ENCODE assay signal across 1 cellular context in genomic region chr1:27522148-27522859, GRCh38.
TF ChIP-seq lines count a peak whose summit lies in the region.

No MANE protein-coding gene starts in this region.

TF ChIP-seq in HepG2, 621 proteins besides CTCF, POLR2A, EP300 and RAD21 (continued from another document and continues in another):
- TF ChIP-seq ZNF646 (CRISPR knock-in tag; IDR thresholded peaks at IDR 0.05) (no peak; the same call in 1 of the 2 replicates), ARNT (IDR thresholded peaks at IDR 0.05) (no peak), HOXA5 (CRISPR knock-in tag; IDR thresholded peaks at IDR 0.05) (no peak), KLF11 (CRISPR knock-in tag; IDR thresholded peaks at IDR 0.05) (no peak), FIP1L1 (IDR thresholded peaks at IDR 0.05; ENCODE audit: borderline replicate concordance, insufficient read depth, low read depth, low read length) (no peak), ZFP36 (IDR thresholded peaks at IDR 0.05; ENCODE audit: borderline replicate concordance, low read depth, low read length, partially characterized antibody) (no peak), MZF1 (CRISPR knock-in tag; IDR thresholded peaks at IDR 0.05; ENCODE audit: borderline replicate concordance) (no peak), THYN1 (CRISPR knock-in tag; IDR thresholded peaks at IDR 0.05; ENCODE audit: borderline replicate concordance, low read depth) (no peak), KDM5A (IDR thresholded peaks at IDR 0.05; ENCODE audit: borderline replicate concordance, low read length) (no peak), CBX2 (IDR thresholded peaks at IDR 0.05; ENCODE audit: low read depth, low read length) (no peak), CBX2 (CRISPR knock-in tag; IDR thresholded peaks at IDR 0.05; ENCODE audit: low read depth) (no peak), ZBTB7A (CRISPR knock-in tag; IDR thresholded peaks at IDR 0.05) (peak; percentile 30; the same call in 1 of the 2 replicates), TP53 (CRISPR knock-in tag; conservative IDR thresholded peaks at IDR 0.05) (no peak), HNRNPL (IDR thresholded peaks at IDR 0.05; ENCODE audit: low read depth, low read length) (0 out of 2 replicates have a peak, but pooled peaks have one; percentile 8), WIZ (CRISPR knock-in tag; IDR thresholded peaks at IDR 0.05) (no peak), IRF9 (CRISPR knock-in tag; IDR thresholded peaks at IDR 0.05; ENCODE audit: borderline replicate concordance) (no peak), CCAR2 (optimal IDR thresholded peaks at IDR 0.05; ENCODE audit: low read depth, low read length) (no peak), LBX2 (CRISPR knock-in tag; IDR thresholded peaks at IDR 0.05; ENCODE audit: borderline replicate concordance) (no peak), HOXA3 (CRISPR knock-in tag; IDR thresholded peaks at IDR 0.05) (no peak; the same call in 1 of the 2 replicates), ZNF784 (CRISPR knock-in tag; IDR thresholded peaks at IDR 0.05; ENCODE audit: borderline replicate concordance) (no peak), HDAC2 (CRISPR knock-in tag; IDR thresholded peaks at IDR 0.05) (no peak), RBAK (CRISPR knock-in tag; IDR thresholded peaks at IDR 0.05) (no peak), ZNF264 (CRISPR knock-in tag; IDR thresholded peaks at IDR 0.05) (no peak), NFIC (IDR thresholded peaks at IDR 0.05; ENCODE audit: low read length) (no peak), SMAD9 (CRISPR knock-in tag; IDR thresholded peaks at IDR 0.05) (no peak; the same call in 1 of the 2 replicates), ZNF749 (CRISPR knock-in tag; IDR thresholded peaks at IDR 0.05; ENCODE audit: borderline replicate concordance) (peak; percentile 0; the same call in 1 of the 2 replicates), ZNF292 (CRISPR knock-in tag; IDR thresholded peaks at IDR 0.05; ENCODE audit: borderline replicate concordance, low read depth) (peak; percentile 47), ZFYVE20 (CRISPR knock-in tag; IDR thresholded peaks at IDR 0.05; ENCODE audit: borderline replicate concordance, low read depth) (no peak), ZBTB14 (CRISPR knock-in tag; IDR thresholded peaks at IDR 0.05) (no peak), ZBTB4 (CRISPR knock-in tag; IDR thresholded peaks at IDR 0.05; ENCODE audit: borderline replicate concordance) (no peak), NR3C1 (CRISPR knock-in tag; IDR thresholded peaks at IDR 0.05) (no peak), SRF (IDR thresholded peaks at IDR 0.05; ENCODE audit: low read depth, low read length) (no peak), NR0B2 (CRISPR knock-in tag; IDR thresholded peaks at IDR 0.05) (0 out of 2 replicates have a peak, but pooled peaks have one; percentile 40), ZNF329 (CRISPR knock-in tag; IDR thresholded peaks at IDR 0.05; ENCODE audit: low read depth) (no peak), SALL1 (CRISPR knock-in tag; IDR thresholded peaks at IDR 0.05) (0 out of 2 replicates have a peak, but pooled peaks have one; percentile 15), TCF7 (IDR thresholded peaks at IDR 0.05; ENCODE audit: low read depth) (no peak), AKAP8 (CRISPR knock-in tag; IDR thresholded peaks at IDR 0.05) (no peak), TCF7L2 (IDR thresholded peaks at IDR 0.05; ENCODE audit: low read depth, low read length) (no peak), THAP7 (CRISPR knock-in tag; IDR thresholded peaks at IDR 0.05) (no peak), KMT2A (CRISPR knock-in tag; IDR thresholded peaks at IDR 0.05) (no peak)
- TF ChIP-seq, protein P1, sequence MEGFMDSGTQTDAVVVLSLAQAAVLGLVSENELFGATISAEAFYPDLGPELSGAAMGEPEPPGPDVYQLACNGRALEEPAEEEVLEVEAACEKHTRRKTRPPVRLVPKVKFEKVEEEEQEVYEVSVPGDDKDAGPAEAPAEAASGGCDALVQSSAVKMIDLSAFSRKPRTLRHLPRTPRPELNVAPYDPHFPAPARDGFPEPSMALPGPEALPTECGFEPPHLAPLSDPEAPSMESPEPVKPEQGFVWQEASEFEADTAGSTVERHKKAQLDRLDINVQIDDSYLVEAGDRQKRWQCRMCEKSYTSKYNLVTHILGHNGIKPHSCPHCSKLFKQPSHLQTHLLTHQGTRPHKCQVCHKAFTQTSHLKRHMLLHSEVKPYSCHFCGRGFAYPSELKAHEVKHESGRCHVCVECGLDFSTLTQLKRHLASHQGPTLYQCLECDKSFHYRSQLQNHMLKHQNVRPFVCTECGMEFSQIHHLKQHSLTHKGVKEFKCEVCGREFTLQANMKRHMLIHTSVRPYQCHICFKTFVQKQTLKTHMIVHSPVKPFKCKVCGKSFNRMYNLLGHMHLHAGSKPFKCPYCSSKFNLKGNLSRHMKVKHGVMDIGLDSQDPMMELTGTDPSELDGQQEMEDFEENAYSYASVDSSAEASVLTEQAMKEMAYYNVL (CRISPR knock-in tag; IDR thresholded peaks at IDR 0.05; ENCODE audit: borderline replicate concordance) = no peak; the same call in 1 of the 2 replicates
